Comparison of ENCODE assay signal across 2 cellular contexts in genomic region chr10:130283234-130283574, GRCh38.
TF ChIP-seq lines count a peak whose summit lies in the region.

No MANE protein-coding gene starts in this region.

TF ChIP-seq in HEK293, 187 proteins besides CTCF, POLR2A, EP300 and RAD21 (continued from another document):
- TF ChIP-seq ZNF280C (tag by site-specific recombination; IDR thresholded peaks at IDR 0.05) (no peak), GLIS1 (tag by site-specific recombination; IDR thresholded peaks at IDR 0.05) (no peak), KLF17 (tag by site-specific recombination; IDR thresholded peaks at IDR 0.05) (no peak), ZNF658 (tag by site-specific recombination; IDR thresholded peaks at IDR 0.05) (no peak), ZNF274 (IDR thresholded peaks at IDR 0.05; ENCODE audit: low read length) (peak; percentile 74), ZNF274 (tag by site-specific recombination; IDR thresholded peaks at IDR 0.05; ENCODE audit: borderline replicate concordance) (peak; percentile 80)

TF ChIP-seq in H1, 55 proteins besides CTCF, POLR2A, EP300 and RAD21 (continued from another document):
- TF ChIP-seq, protein P1, sequence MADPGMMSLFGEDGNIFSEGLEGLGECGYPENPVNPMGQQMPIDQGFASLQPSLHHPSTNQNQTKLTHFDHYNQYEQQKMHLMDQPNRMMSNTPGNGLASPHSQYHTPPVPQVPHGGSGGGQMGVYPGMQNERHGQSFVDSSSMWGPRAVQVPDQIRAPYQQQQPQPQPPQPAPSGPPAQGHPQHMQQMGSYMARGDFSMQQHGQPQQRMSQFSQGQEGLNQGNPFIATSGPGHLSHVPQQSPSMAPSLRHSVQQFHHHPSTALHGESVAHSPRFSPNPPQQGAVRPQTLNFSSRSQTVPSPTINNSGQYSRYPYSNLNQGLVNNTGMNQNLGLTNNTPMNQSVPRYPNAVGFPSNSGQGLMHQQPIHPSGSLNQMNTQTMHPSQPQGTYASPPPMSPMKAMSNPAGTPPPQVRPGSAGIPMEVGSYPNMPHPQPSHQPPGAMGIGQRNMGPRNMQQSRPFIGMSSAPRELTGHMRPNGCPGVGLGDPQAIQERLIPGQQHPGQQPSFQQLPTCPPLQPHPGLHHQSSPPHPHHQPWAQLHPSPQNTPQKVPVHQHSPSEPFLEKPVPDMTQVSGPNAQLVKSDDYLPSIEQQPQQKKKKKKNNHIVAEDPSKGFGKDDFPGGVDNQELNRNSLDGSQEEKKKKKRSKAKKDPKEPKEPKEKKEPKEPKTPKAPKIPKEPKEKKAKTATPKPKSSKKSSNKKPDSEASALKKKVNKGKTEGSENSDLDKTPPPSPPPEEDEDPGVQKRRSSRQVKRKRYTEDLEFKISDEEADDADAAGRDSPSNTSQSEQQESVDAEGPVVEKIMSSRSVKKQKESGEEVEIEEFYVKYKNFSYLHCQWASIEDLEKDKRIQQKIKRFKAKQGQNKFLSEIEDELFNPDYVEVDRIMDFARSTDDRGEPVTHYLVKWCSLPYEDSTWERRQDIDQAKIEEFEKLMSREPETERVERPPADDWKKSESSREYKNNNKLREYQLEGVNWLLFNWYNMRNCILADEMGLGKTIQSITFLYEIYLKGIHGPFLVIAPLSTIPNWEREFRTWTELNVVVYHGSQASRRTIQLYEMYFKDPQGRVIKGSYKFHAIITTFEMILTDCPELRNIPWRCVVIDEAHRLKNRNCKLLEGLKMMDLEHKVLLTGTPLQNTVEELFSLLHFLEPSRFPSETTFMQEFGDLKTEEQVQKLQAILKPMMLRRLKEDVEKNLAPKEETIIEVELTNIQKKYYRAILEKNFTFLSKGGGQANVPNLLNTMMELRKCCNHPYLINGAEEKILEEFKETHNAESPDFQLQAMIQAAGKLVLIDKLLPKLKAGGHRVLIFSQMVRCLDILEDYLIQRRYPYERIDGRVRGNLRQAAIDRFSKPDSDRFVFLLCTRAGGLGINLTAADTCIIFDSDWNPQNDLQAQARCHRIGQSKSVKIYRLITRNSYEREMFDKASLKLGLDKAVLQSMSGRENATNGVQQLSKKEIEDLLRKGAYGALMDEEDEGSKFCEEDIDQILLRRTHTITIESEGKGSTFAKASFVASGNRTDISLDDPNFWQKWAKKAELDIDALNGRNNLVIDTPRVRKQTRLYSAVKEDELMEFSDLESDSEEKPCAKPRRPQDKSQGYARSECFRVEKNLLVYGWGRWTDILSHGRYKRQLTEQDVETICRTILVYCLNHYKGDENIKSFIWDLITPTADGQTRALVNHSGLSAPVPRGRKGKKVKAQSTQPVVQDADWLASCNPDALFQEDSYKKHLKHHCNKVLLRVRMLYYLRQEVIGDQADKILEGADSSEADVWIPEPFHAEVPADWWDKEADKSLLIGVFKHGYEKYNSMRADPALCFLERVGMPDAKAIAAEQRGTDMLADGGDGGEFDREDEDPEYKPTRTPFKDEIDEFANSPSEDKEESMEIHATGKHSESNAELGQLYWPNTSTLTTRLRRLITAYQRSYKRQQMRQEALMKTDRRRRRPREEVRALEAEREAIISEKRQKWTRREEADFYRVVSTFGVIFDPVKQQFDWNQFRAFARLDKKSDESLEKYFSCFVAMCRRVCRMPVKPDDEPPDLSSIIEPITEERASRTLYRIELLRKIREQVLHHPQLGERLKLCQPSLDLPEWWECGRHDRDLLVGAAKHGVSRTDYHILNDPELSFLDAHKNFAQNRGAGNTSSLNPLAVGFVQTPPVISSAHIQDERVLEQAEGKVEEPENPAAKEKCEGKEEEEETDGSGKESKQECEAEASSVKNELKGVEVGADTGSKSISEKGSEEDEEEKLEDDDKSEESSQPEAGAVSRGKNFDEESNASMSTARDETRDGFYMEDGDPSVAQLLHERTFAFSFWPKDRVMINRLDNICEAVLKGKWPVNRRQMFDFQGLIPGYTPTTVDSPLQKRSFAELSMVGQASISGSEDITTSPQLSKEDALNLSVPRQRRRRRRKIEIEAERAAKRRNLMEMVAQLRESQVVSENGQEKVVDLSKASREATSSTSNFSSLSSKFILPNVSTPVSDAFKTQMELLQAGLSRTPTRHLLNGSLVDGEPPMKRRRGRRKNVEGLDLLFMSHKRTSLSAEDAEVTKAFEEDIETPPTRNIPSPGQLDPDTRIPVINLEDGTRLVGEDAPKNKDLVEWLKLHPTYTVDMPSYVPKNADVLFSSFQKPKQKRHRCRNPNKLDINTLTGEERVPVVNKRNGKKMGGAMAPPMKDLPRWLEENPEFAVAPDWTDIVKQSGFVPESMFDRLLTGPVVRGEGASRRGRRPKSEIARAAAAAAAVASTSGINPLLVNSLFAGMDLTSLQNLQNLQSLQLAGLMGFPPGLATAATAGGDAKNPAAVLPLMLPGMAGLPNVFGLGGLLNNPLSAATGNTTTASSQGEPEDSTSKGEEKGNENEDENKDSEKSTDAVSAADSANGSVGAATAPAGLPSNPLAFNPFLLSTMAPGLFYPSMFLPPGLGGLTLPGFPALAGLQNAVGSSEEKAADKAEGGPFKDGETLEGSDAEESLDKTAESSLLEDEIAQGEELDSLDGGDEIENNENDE (IDR thresholded peaks at IDR 0.05; ENCODE audit: insufficient replicate concordance, low read length): no peak
